In genomic region chr13:20291037-20291436, GRCh38 we compare ENCODE assay signal across 25 cellular contexts. TPM values are rescaled to one million over a fixed set of nuclear protein-coding genes. Genes with fewer than 3 reads are reported as not detected.
"Had no signal": no experiment of that assay in that cellular context is flagged by ENCODE, and none has a peak within 500 bp of the region (broad histone marks: within the 10 kb centered on the region; RNA-seq: fewer than 3 reads in every experiment).

No MANE protein-coding gene starts in this region.

- ATAC-seq: activated T-cell treated with anti-CD3 and anti-CD28 coated beads, Interleukin-2, amount 50 U/mL, for 4 hours; K562; Right ventricle myocardium inferior; T-cell had no signal

- H3K4me3 ChIP-seq: breast epithelium, K562, SK-N-MC had no signal

- H3K27ac Mint-ChIP-seq: activated CD4-positive, alpha-beta memory T cell treated with anti-CD3 and anti-CD28 coated beads for 36 hours; activated CD4-positive, alpha-beta T cell treated with anti-CD3 and anti-CD28 coated beads, Interleukin-2, amount 10 ng/mL, durations not matched to agents 7 days and 5 days; T-cell had no signal

- FAIRE-seq: K562 had no signal

- H3K27ac ChIP-seq: breast epithelium, SK-N-MC, VCaP had no signal

- H3K4me3 Mint-ChIP-seq: activated CD4-positive, alpha-beta memory T cell treated with anti-CD3 and anti-CD28 coated beads for 36 hours; activated CD4-positive, alpha-beta T cell treated with anti-CD3 and anti-CD28 coated beads, Interleukin-2, amount 10 ng/mL, durations not matched to agents 7 days and 5 days; activated T-cell treated with anti-CD3 and anti-CD28 coated beads, Interleukin-2, amount 50 U/mL, for 4 hours; T-cell had no signal

- DNase-seq: activated CD4-positive, alpha-beta memory T cell treated with anti-CD3 and anti-CD28 coated beads for 36 hours; activated CD4-positive, alpha-beta T cell treated with anti-CD3 and anti-CD28 coated beads, Interleukin-2, amount 10 ng/mL, durations not matched to agents 7 days and 5 days; activated CD4-positive, CD25-positive, alpha-beta regulatory T cell; activated CD8-positive, alpha-beta memory T cell treated with anti-CD3 and anti-CD28 coated beads for 24 hours; activated gamma-delta T cell treated with Interleukin-2 at 50 U/mL for 16 hours; activated naive CD4-positive, alpha-beta T cell treated with anti-CD3 and anti-CD28 coated beads, Interleukin-2, amount 50 U/mL, for 16 hours; activated T-cell treated with anti-CD3 and anti-CD28 coated beads, Interleukin-2, amount 50 U/mL, for 4 hours; aorta; caudate nucleus; MV-4-11; NCI-H1105; NCI-H1436; NCI-H1694 treated with DMSO at 0.1 percent for 48 hours; NCI-H2029 treated with DMSO at 0.1 percent for 48 hours; NCI-H345; NCI-H510A; NCI-H526 treated with DMSO at 0.1 percent for 48 hours; T-cell had no signal

- H3K36me3 ChIP-seq: breast epithelium had no signal

- H3K4me1 ChIP-seq: breast epithelium had no signal

- H3K27me3 ChIP-seq: breast epithelium had no signal

RNA-seq across cellular contexts. Expression of gene GJB6, which starts 58.9 kb away (rescaled TPM):
- total RNA-seq: aorta, breast epithelium, K562, MCF 10A, Right ventricle myocardium inferior, RPMI7951 had no signal
- polyA plus RNA-seq: K562 had no signal
